20 cellular contexts compared by ENCODE assay signal in genomic region chr22:35752172-35752832, GRCh38. TPM values are rescaled to one million over a fixed set of nuclear protein-coding genes. Genes with fewer than 3 reads are reported as not detected.
DNase-seq lines count a peak whose midpoint lies in the region; ATAC-seq, FAIRE-seq and TF ChIP-seq lines count a peak whose summit lies in the region.
"Had no signal": no experiment of that assay in that cellular context is flagged by ENCODE, and none has a peak within 500 bp of the region (broad histone marks: within the 10 kb centered on the region; RNA-seq: fewer than 3 reads in every experiment).

No MANE protein-coding gene starts in this region.

- TF ChIP-seq EP300 in H1 (IDR thresholded peaks at IDR 0.05; ENCODE audit: borderline replicate concordance in 1 of 2, low read depth in 2 of 2, low read length in 2 of 2), result no peak

- H3K18ac ChIP-seq in H1 (ENCODE audit: extremely low read depth, low read length), result no peak overlapping the region

- peaks cover 0 to 1% (median 0%) of the 10 kb centered on the region in 4 experiments; a peak in 1 of 7 replicates for H3K27me3 ChIP-seq in H1 (replicated peaks in 1 of 4; ENCODE audit: control insufficient read depth in 3 of 4, extremely low read depth in 1 of 4, insufficient read depth in 3 of 4, low read length in 3 of 4)
- no peaks in the 10 kb centered on the region for H3K27me3 ChIP-seq in esophagus squamous epithelium
- H3K27me3 ChIP-seq: body of pancreas, suprapubic skin had no signal

- no peaks in the 10 kb centered on the region for H3K79me2 ChIP-seq in H1 (ENCODE audit: control insufficient read depth in 1 of 2, insufficient read depth in 2 of 2, low read length in 2 of 2)

- no peaks in the 10 kb centered on the region for H3K79me1 ChIP-seq in H1 (ENCODE audit: low read depth, low read length)

- H2BK5ac ChIP-seq in H1 (ENCODE audit: low read depth, low read length), result peak overlapping the region; percentile 29; the same call in 1 of the 2 replicates

- no peak overlapping the region for H4K5ac ChIP-seq in H1 (ENCODE audit: insufficient read length, low read depth, low read length)

- no peak overlapping the region for H2BK120ac ChIP-seq in H1 (replicated peaks; ENCODE audit: low read depth, low read length)

- CTCF ChIA-PET in H1 (lab: Charles Lee; ENCODE audit: partially characterized antibody), result interaction anchor here (1.1 to 2.4 kb wide), 3 partner anchors 13 to 313 kb away, joined by 4 to 11 read pairs (median 4); no protein-coding TSS in a partner anchor

- no peak overlapping the region for H3K56ac ChIP-seq in H1 (replicated peaks; ENCODE audit: insufficient read length, low read depth, low read length)

- no peak overlapping the region for H4K91ac ChIP-seq in H1 (replicated peaks; ENCODE audit: insufficient read length, low read length)

- ATAC-seq in sciatic nerve, result peak; percentile 30
- ATAC-seq: body of pancreas; effector memory CD8-positive, alpha-beta T cell; natural killer cell had no signal

- no peak overlapping the region for H2AK5ac ChIP-seq in H1 (ENCODE audit: low read depth, low read length)

- peaks cover 2 to 17% (median 15%) of the 10 kb centered on the region in 4 experiments; a peak in 5 of 7 replicates for H3K4me1 ChIP-seq in H1 (replicated peaks in 1 of 4; ENCODE audit: control insufficient read depth in 3 of 4, insufficient read depth in 4 of 4, low read length in 3 of 4)
- peaks cover 0 to 11% (median 0%) of the 10 kb centered on the region in 3 donors for H3K4me1 ChIP-seq in esophagus squamous epithelium
- H3K4me1 ChIP-seq: Caco-2 had no signal

- H3K9me3 ChIP-seq in H1 (ENCODE audit: insufficient read depth in 2 of 2, low read depth in 1 of 2, low read length in 1 of 2), result no peaks in the 10 kb centered on the region
- H3K9me3 ChIP-seq in esophagus squamous epithelium, result no peaks in the 10 kb centered on the region
- H3K9me3 ChIP-seq: body of pancreas, Caco-2, suprapubic skin had no signal

- TF ChIP-seq CTCF in H1 (IDR thresholded peaks at IDR 0.05; ENCODE audit: control extremely low read depth in 1 of 3, insufficient read depth in 1 of 3, low read depth in 1 of 3, low read length in 3 of 3) (no peak), esophagus squamous epithelium (IDR thresholded peaks at IDR 0.05) (no peak)

- no peak for TF ChIP-seq POLR2A in H1 (IDR thresholded peaks at IDR 0.05; ENCODE audit: control extremely low read depth in 1 of 2, low read depth in 2 of 2, low read length in 2 of 2)
- no peak for TF ChIP-seq POLR2A in esophagus squamous epithelium (IDR thresholded peaks at IDR 0.05)

- peaks cover 0 to 4% (median 3%) of the 10 kb centered on the region in 4 experiments; a peak in 1 of 8 replicates for H3K36me3 ChIP-seq in H1 (ENCODE audit: control insufficient read depth in 2 of 4, insufficient read depth in 4 of 4, low read length in 3 of 4)
- peaks cover 0 to 62% (median 7%) of the 10 kb centered on the region in 3 donors for H3K36me3 ChIP-seq in esophagus squamous epithelium

- H3K27ac ChIP-seq in H1 (ENCODE audit: low read depth, low read length), result no peak overlapping the region
- peak overlapping the region in 1 of 4 donors; percentile 15 for H3K27ac ChIP-seq in esophagus squamous epithelium
- H3K27ac ChIP-seq: 22Rv1, body of pancreas, suprapubic skin had no signal

- POLR2A ChIA-PET in H1 (lab: Charles Lee; ENCODE audit: partially characterized antibody), result interaction anchor here (0.6 to 1.6 kb wide), 2 partner anchors 11 to 134 kb away, joined by 3 read pairs; no protein-coding TSS in a partner anchor

- no peak overlapping the region for H3K9ac ChIP-seq in H1 (replicated peaks in 1 of 4; ENCODE audit: extremely low read depth in 1 of 4, low read depth in 3 of 4, low read length in 3 of 4)

- H3K23me2 ChIP-seq in H1 (ENCODE audit: low read depth, low read length), result no peaks in the 10 kb centered on the region

- WGBS in H1 (ENCODE audit: extremely low coverage in 1 of 2, insufficient coverage in 1 of 2, insufficient read length in 1 of 2, insufficient replicate concordance in 2 of 2, low coverage in 1 of 2, low lambda C conversion rate in 2 of 2, missing lambda C conversion rate in 1 of 2), 2 experiments, result 36% methylated on average over 5 of the region's 5 CpGs; no CpG with 5 or more reads in 1 of the 2 experiments
- 59 to 60% methylated on average over 5 of the region's 5 CpGs for WGBS in esophagus squamous epithelium, 2 donors

- H3K4me2 ChIP-seq in H1 (ENCODE audit: insufficient read depth in 1 of 2, low read depth in 2 of 2, low read length in 2 of 2), result peak overlapping the region; percentile 3; a peak in 1 of 4 replicates

- no peak overlapping the region for H2BK15ac ChIP-seq in H1 (ENCODE audit: low read length)

- H2BK12ac ChIP-seq in H1 (ENCODE audit: low read depth, low read length), result no peak overlapping the region

- no peak overlapping the region for H4K8ac ChIP-seq in H1 (ENCODE audit: extremely low read depth, insufficient read depth, low read length)

- no peak for FAIRE-seq in H1 (lab: Jason Lieb, UNC)
- FAIRE-seq: kidney had no signal

- intact Hi-C loops in sciatic nerve (cut with DNase I) (loop anchor here (5.0 kb wide), 1 partner anchor 360 kb away; no protein-coding TSS in a partner anchor), esophagus squamous epithelium (cut with DNase I) (no loop called here)

- H2AFZ ChIP-seq in H1 (ENCODE audit: low read length), result no peak overlapping the region

- H3K23ac ChIP-seq in H1 (ENCODE audit: insufficient read length), result no peak overlapping the region

- DNase-seq in NCI-H2081 (lab: John Stamatoyannopoulos, UW) (peak; percentile 8 to 43), NCI-H2081 treated with DMSO at 0.1 percent for 48 hours (lab: John Stamatoyannopoulos, UW) (no peak), NCI-H69 (lab: John Stamatoyannopoulos, UW) (peak; percentile 42), H1 (ENCODE audit: low read depth in 1 of 2, low spot score in 2 of 2) (no peak), sciatic nerve (ENCODE audit: low spot score) (no peak), NCI-H187 (lab: John Stamatoyannopoulos, UW) (no peak), NCI-H1694 treated with DMSO at 0.1 percent for 48 hours (lab: John Stamatoyannopoulos, UW) (no peak), esophagus squamous epithelium (lab: John Stamatoyannopoulos, UW) (no peak)
- DNase-seq: activated CD4-positive, alpha-beta memory T cell treated with anti-CD3 and anti-CD28 coated beads for 36 hours; body of pancreas; Caco-2; effector memory CD8-positive, alpha-beta T cell; kidney; natural killer cell; NCI-H2029 treated with DMSO at 0.1 percent for 48 hours had no signal

- no peaks in the 10 kb centered on the region for H4K20me1 ChIP-seq in H1 (replicated peaks in 1 of 2; ENCODE audit: control insufficient read depth in 1 of 2, insufficient read depth in 2 of 2, low read length in 2 of 2)

- H3K4ac ChIP-seq in H1 (replicated peaks; ENCODE audit: insufficient read length, low read depth, low read length), result no peak overlapping the region

- H3K4me3 ChIP-seq in H1 (ENCODE audit: extremely low read depth in 1 of 4, insufficient read depth in 2 of 4, low read depth in 3 of 4, low read length in 4 of 4) (no peak overlapping the region), esophagus squamous epithelium (no peak overlapping the region)
- H3K4me3 ChIP-seq: body of pancreas, suprapubic skin had no signal

- no peak overlapping the region for H3K14ac ChIP-seq in H1 (ENCODE audit: insufficient read length)

- no peak overlapping the region; the same call in 1 of the 2 replicates for H2BK20ac ChIP-seq in H1 (ENCODE audit: low read length)

- TF ChIP-seq RAD21 in H1 (IDR thresholded peaks at IDR 0.05 in 1 of 2, conservative IDR thresholded peaks at IDR 0.05 in 1 of 2; ENCODE audit: low read depth in 2 of 2, low read length in 2 of 2), result peak in 1 of 2 experiments; percentile 14; a peak in 1 of 4 replicates

TF ChIP-seq in H1, 55 proteins besides CTCF, POLR2A, EP300 and RAD21:
- TF ChIP-seq FOSL1 (IDR thresholded peaks at IDR 0.05; ENCODE audit: insufficient read depth, low read depth, low read length), result no peak
- no peak for TF ChIP-seq GTF2F1 (IDR thresholded peaks at IDR 0.05; ENCODE audit: borderline replicate concordance, low read depth, low read length)
- no peak for TF ChIP-seq CHD2 (IDR thresholded peaks at IDR 0.05; ENCODE audit: low read length)
- no peak for TF ChIP-seq POU5F1 (IDR thresholded peaks at IDR 0.05; ENCODE audit: low read depth, low read length)
- no peak for TF ChIP-seq RXRA (IDR thresholded peaks at IDR 0.05; ENCODE audit: insufficient read depth, low read depth, low read length)
- TF ChIP-seq TEAD4 (IDR thresholded peaks at IDR 0.05; ENCODE audit: low read depth, low read length), result no peak
- no peak for TF ChIP-seq SIN3A (conservative IDR thresholded peaks at IDR 0.05 in 1 of 2, IDR thresholded peaks at IDR 0.05 in 1 of 2; ENCODE audit: low read depth in 1 of 2, low read length in 2 of 2)
- TF ChIP-seq TBP (IDR thresholded peaks at IDR 0.05; ENCODE audit: low read depth, low read length), result no peak
- TF ChIP-seq SP2 (IDR thresholded peaks at IDR 0.05; ENCODE audit: low read length), result no peak

RNA-seq across cellular contexts. Expression of gene APOL5, which starts 34.6 kb away (rescaled TPM):
- not detected in 2 replicates for total RNA-seq in H1 (2021; fragmentation: NEBNext Ultra II Directional; extraction: Animal tissue kit (Norgen Biotek cat#: 25700))
- polyA plus RNA-seq in H1 (2011; rRNA removed), result not detected in 2 replicates
- polyA plus RNA-seq in H1 (2011; cell fraction: cytosol; rRNA removed), result not detected
- not detected for polyA plus RNA-seq in H1 (2011; cell fraction: nucleus; rRNA removed)
- polyA plus RNA-seq in H1 (2012, experiment 1 of 2), result not detected in 4 replicates
- not detected for polyA plus RNA-seq in H1 (2012, experiment 2 of 2)
- not detected for polyA plus RNA-seq in H1 (2013, experiment 1 of 2)
- not detected for polyA plus RNA-seq in H1 (2013, experiment 2 of 2)
- not detected in 2 replicates for polyA minus RNA-seq in H1 (2011; rRNA and poly(A)+ RNA removed)
- not detected for polyA minus RNA-seq in H1 (2011; cell fraction: cytosol; rRNA and poly(A)+ RNA removed)
- not detected for polyA minus RNA-seq in H1 (2011; cell fraction: nucleus; rRNA and poly(A)+ RNA removed)
- not detected for total RNA-seq in sciatic nerve
- not detected for total RNA-seq in esophagus squamous epithelium
- total RNA-seq: activated CD4-positive, alpha-beta memory T cell treated with anti-CD3 and anti-CD28 coated beads for 36 hours; activated T-helper 2 cell treated with anti-CD3 and anti-CD28 coated beads, Interferon-gamma antibody, Interleukin-2, Interleukin-4, amounts not matched to agents 10 μg/mL and 5 μg/mL and 100 μg/mL, durations not matched to agents 14 hours and 24 hours and 36 hours; body of pancreas; Caco-2; kidney; natural killer cell; T-helper 2 cell treated with Interferon-gamma antibody and Interleukin-4, amounts not matched to agents 100 ng/mL and 5 ng/mL, for 36 hours had no signal
- polyA plus RNA-seq: IgD-negative memory B cell had no signal

Comparison
In these comparisons a context has a peak if more than half of its experiments do, and no peak if none do; other contexts are left out.
1. DNase-seq: peak in NCI-H2081 (2 of 2) and NCI-H69 (single experiment); none in NCI-H2081 treated with DMSO at 0.1 percent for 48 hours (single experiment), H1 (0 of 2), sciatic nerve (single experiment), NCI-H187 (0 of 2), NCI-H1694 treated with DMSO at 0.1 percent for 48 hours (single experiment) and esophagus squamous epithelium (single experiment).